ENCODE assay signal across 30 cellular contexts in the genomic region with DNA sequence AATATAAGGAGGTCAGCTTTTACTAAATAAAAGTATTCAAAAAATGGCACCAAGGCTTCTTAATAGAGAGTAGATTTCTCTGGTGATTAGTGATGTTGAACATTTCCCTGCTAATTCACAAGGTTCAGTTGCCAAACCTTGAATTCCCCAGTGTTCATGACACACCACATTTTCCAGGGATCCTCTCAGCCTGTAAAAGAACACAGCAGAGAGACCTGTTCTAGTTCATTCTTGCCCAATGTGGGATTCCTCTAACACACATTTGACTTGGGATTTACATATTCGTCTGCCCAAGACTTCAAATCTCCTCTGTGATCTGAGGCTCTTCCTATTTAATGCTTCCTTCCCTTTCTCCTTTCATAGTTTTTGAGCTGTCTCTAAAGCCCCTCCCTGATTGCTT.
DNase-seq lines count a peak whose midpoint lies in the region; ATAC-seq and TF ChIP-seq lines count a peak whose summit lies in the region.
"Had no signal": no experiment of that assay in that cellular context is flagged by ENCODE, and none has a peak within 500 bp of the region (broad histone marks: within the 10 kb centered on the region; RNA-seq: fewer than 3 reads in every experiment).

No MANE protein-coding gene starts in this region.

- no peak overlapping the region for H3K4ac ChIP-seq in mesenchymal stem cell (ENCODE audit: low read depth in 1 of 2, low read length in 2 of 2)

- H3K4me3 Mint-ChIP-seq in neural progenitor cell, result no peak overlapping the region
- H3K4me3 Mint-ChIP-seq: activated naive CD4-positive, alpha-beta T cell treated with anti-CD3 and anti-CD28 coated beads for 36 hours; CD8-positive, alpha-beta T cell; memory B cell; natural killer cell treated with Interleukin-12 subunit alpha and Interleukin-12 subunit beta and Interleukin-15 and Interleukin-18, amount 100 ng/mL, for 72 hours had no signal

- H3K79me1 ChIP-seq in mesenchymal stem cell (replicated peaks; ENCODE audit: low read length, poor library complexity, severe bottlenecking), result no peaks in the 10 kb centered on the region

- H3K14ac ChIP-seq in mesenchymal stem cell (ENCODE audit: low read length in 2 of 2), result no peak overlapping the region

- TF ChIP-seq CTCF in neural progenitor cell (IDR thresholded peaks at IDR 0.05), result no peak

- in situ Hi-C loops in GM23248 (cut with MboI), result no loop called here

- H3K9me3 Mint-ChIP-seq in neural progenitor cell, result no peaks in the 10 kb centered on the region

- no peak overlapping the region for H2BK5ac ChIP-seq in mesenchymal stem cell (ENCODE audit: low read depth, low read length, poor library complexity, severe bottlenecking)

- H4K8ac ChIP-seq in mesenchymal stem cell (ENCODE audit: low read length), result no peak overlapping the region

- no peak for ATAC-seq in GM21515 (IDR thresholded peaks at IDR 0.05; ENCODE audit: unreplicated experiment)
- ATAC-seq: activated CD4-positive, CD25-positive, alpha-beta regulatory T cell treated with anti-CD3 and anti-CD28 coated beads, Interleukin-2, amount 50 U/mL, for 24 hours; CD8-positive, alpha-beta T cell; gastrocnemius medialis; natural killer cell treated with Interleukin-12 subunit alpha and Interleukin-12 subunit beta and Interleukin-15 and Interleukin-18, amount 100 ng/mL, for 72 hours; stimulated activated naive CD8-positive, alpha-beta T cell treated with anti-CD3 and anti-CD28 coated beads, Interleukin-15, Interleukin-2, amounts not matched to agents 100 U/mL and 50 U/mL, for 24 hours had no signal

- no peak overlapping the region for H2BK120ac ChIP-seq in mesenchymal stem cell (ENCODE audit: low read depth, low read length)

- H3F3A ChIP-seq in GM23248 (ENCODE audit: insufficient read depth) (0 out of 2 replicates have a peak, but pooled peaks cover 8% of the 10 kb centered on the region), neural progenitor cell (ENCODE audit: low read depth) (no peaks in the 10 kb centered on the region)

- 14 to 17% methylated on average over 1 of the region's 1 CpG for WGBS in GM23248 (ENCODE audit: low coverage in 1 of 2, low lambda C conversion rate in 2 of 2, missing lambda C conversion rate in 2 of 2), 2 experiments
- 81% methylated on average over 1 of the region's 1 CpG for WGBS in mesenchymal stem cell

- H3K27me3 ChIP-seq in GM23248 (replicated peaks; ENCODE audit: insufficient read depth) (no peaks in the 10 kb centered on the region), adipocyte (replicated peaks; ENCODE audit: control insufficient read depth, insufficient read depth, low read length) (no peaks in the 10 kb centered on the region), mesenchymal stem cell (ENCODE audit: control insufficient read depth in 1 of 2, insufficient read depth in 1 of 2, low read length in 2 of 2) (no peaks in the 10 kb centered on the region), neural progenitor cell (no peaks in the 10 kb centered on the region)
- H3K27me3 ChIP-seq: colonic mucosa, gastrocnemius medialis, tibial nerve had no signal

- peaks cover 18% of the 10 kb centered on the region for H3K4me1 Mint-ChIP-seq in neural progenitor cell
- H3K4me1 Mint-ChIP-seq: memory B cell had no signal

- DNase-seq in GM23248, result peak; percentile 60
- DNase-seq in adipocyte (ENCODE audit: low read depth), result peak; percentile 8
- DNase-seq in fibroblast of gingiva (ENCODE audit: low read depth), result peak; percentile 5
- DNase-seq in mesenchymal stem cell, result peak; percentile 51
- DNase-seq in neural progenitor cell (ENCODE audit: low spot score), result no peak
- no peak for DNase-seq in middle frontal gyrus (ENCODE audit: extremely low spot score, low spot score)
- DNase-seq in midbrain (lab: John Stamatoyannopoulos, UW), result no peak
- DNase-seq: activated CD8-positive, alpha-beta memory T cell treated with anti-CD3 and anti-CD28 coated beads for 24 hours; activated naive CD4-positive, alpha-beta T cell treated with anti-CD3 and anti-CD28 coated beads for 36 hours; activated T-cell treated with anti-CD3 and anti-CD28 coated beads, Interleukin-2, amount 50 U/mL, for 48 hours; aorta; CD8-positive, alpha-beta T cell; colonic mucosa; DMS53; gastrocnemius medialis; HCEC 1CT; Karpas-422; NCI-H1417; NCI-H524 treated with DMSO at 0.1 percent for 48 hours; SK-N-SH; small intestine; stimulated activated CD4-positive, alpha-beta T cell treated with anti-CD3 and anti-CD28 coated beads, Interleukin-2, amount 100 ng/mL, for 48 hours; stimulated activated naive CD8-positive, alpha-beta T cell treated with anti-CD3 and anti-CD28 coated beads, Interleukin-15, Interleukin-2, amounts not matched to agents 100 U/mL and 50 U/mL, for 24 hours; T-helper 9 cell had no signal

- H3K27ac Mint-ChIP-seq in neural progenitor cell, result no peak overlapping the region
- H3K27ac Mint-ChIP-seq: activated naive CD4-positive, alpha-beta T cell treated with anti-CD3 and anti-CD28 coated beads for 36 hours; CD8-positive, alpha-beta T cell; memory B cell; natural killer cell treated with Interleukin-12 subunit alpha and Interleukin-12 subunit beta and Interleukin-15 and Interleukin-18, amount 100 ng/mL, for 72 hours had no signal

- H4K91ac ChIP-seq in mesenchymal stem cell (ENCODE audit: low read length), result no peak overlapping the region

- no peaks in the 10 kb centered on the region for H3K9me2 ChIP-seq in GM23248 (ENCODE audit: insufficient read depth)
- H3K9me2 ChIP-seq: SK-N-SH had no signal

- H3K27me3 Mint-ChIP-seq in neural progenitor cell (ENCODE audit: insufficient read depth, low read depth), result no peaks in the 10 kb centered on the region
- H3K27me3 Mint-ChIP-seq: memory B cell; natural killer cell treated with Interleukin-12 subunit alpha and Interleukin-12 subunit beta and Interleukin-15 and Interleukin-18, amount 100 ng/mL, for 72 hours had no signal

- no peak overlapping the region for H3K9ac ChIP-seq in GM23248
- no peak overlapping the region for H3K9ac ChIP-seq in adipocyte (ENCODE audit: low read length)
- no peak overlapping the region for H3K9ac ChIP-seq in mesenchymal stem cell (ENCODE audit: low read length)
- H3K9ac ChIP-seq in neural progenitor cell, result no peak overlapping the region
- H3K9ac ChIP-seq: SK-N-SH had no signal

- H2AFZ ChIP-seq in GM23248, result no peak overlapping the region; the same call in 1 of the 2 replicates
- no peak overlapping the region for H2AFZ ChIP-seq in mesenchymal stem cell (ENCODE audit: low read depth, low read length)
- H2AFZ ChIP-seq in neural progenitor cell (replicated peaks), result no peak overlapping the region

- H3K18ac ChIP-seq in mesenchymal stem cell (ENCODE audit: low read depth in 1 of 2, low read length in 2 of 2), result no peak overlapping the region

- H3K4me3 ChIP-seq in GM23248, result no peak overlapping the region
- no peak overlapping the region for H3K4me3 ChIP-seq in adipocyte (ENCODE audit: low read length)
- H3K4me3 ChIP-seq in mesenchymal stem cell (ENCODE audit: insufficient read depth in 1 of 2, low read depth in 1 of 2, low read length in 2 of 2), result no peak overlapping the region
- H3K4me3 ChIP-seq in neural progenitor cell, result no peak overlapping the region
- H3K4me3 ChIP-seq: colonic mucosa, gastrocnemius medialis, tibial nerve had no signal

- no peaks in the 10 kb centered on the region for H4K20me1 ChIP-seq in GM23248 (ENCODE audit: insufficient read depth)
- H4K20me1 ChIP-seq in neural progenitor cell (ENCODE audit: low read depth), result no peaks in the 10 kb centered on the region

- H3K23ac ChIP-seq in mesenchymal stem cell (ENCODE audit: low read length in 2 of 2), result no peak overlapping the region

- no peak overlapping the region for H2BK12ac ChIP-seq in mesenchymal stem cell (ENCODE audit: low read length in 2 of 2)

- H3K9me3 ChIP-seq in GM23248 (ENCODE audit: low read depth) (no peaks in the 10 kb centered on the region), adipocyte (ENCODE audit: control insufficient read depth, low read length) (no peaks in the 10 kb centered on the region), mesenchymal stem cell (ENCODE audit: control insufficient read depth, low read length) (no peaks in the 10 kb centered on the region), neural progenitor cell (ENCODE audit: low read depth) (no peaks in the 10 kb centered on the region)
- H3K9me3 ChIP-seq: colonic mucosa, gastrocnemius medialis, SK-N-SH, tibial nerve had no signal

- H3K27ac ChIP-seq in GM23248, result no peak overlapping the region
- H3K27ac ChIP-seq in mesenchymal stem cell (ENCODE audit: low read length, poor library complexity, severe bottlenecking), result no peak overlapping the region
- no peak overlapping the region for H3K27ac ChIP-seq in neural progenitor cell
- H3K27ac ChIP-seq: colonic mucosa, gastrocnemius medialis, RWPE1, tibial nerve had no signal

- peaks cover 11% of the 10 kb centered on the region for H3K4me1 ChIP-seq in GM23248 (ENCODE audit: insufficient read depth)
- peaks cover 14% of the 10 kb centered on the region for H3K4me1 ChIP-seq in adipocyte (ENCODE audit: control insufficient read depth, insufficient read depth, low read length)
- H3K4me1 ChIP-seq in mesenchymal stem cell (ENCODE audit: control insufficient read depth, insufficient read depth, low read depth, low read length), result peaks cover 2% of the 10 kb centered on the region
- H3K4me1 ChIP-seq in neural progenitor cell, result peaks cover 21% of the 10 kb centered on the region
- H3K4me1 ChIP-seq: colonic mucosa, gastrocnemius medialis had no signal

- H3K79me2 ChIP-seq in GM23248 (ENCODE audit: insufficient read depth), result no peaks in the 10 kb centered on the region
- H3K79me2 ChIP-seq in neural progenitor cell (ENCODE audit: low read depth), result no peaks in the 10 kb centered on the region

- H3K36me3 ChIP-seq in GM23248 (ENCODE audit: low read depth) (no peaks in the 10 kb centered on the region), adipocyte (ENCODE audit: control insufficient read depth, insufficient read depth, low read length, severe bottlenecking) (no peaks in the 10 kb centered on the region), mesenchymal stem cell (ENCODE audit: control insufficient read depth in 1 of 2, insufficient read depth in 2 of 2, low read depth in 1 of 2, low read length in 2 of 2) (no peaks in the 10 kb centered on the region), neural progenitor cell (no peaks in the 10 kb centered on the region)
- H3K36me3 ChIP-seq: colonic mucosa, gastrocnemius medialis, tibial nerve had no signal

- no peak overlapping the region for H3K4me2 ChIP-seq in GM23248 (ENCODE audit: unreplicated experiment)
- no peak overlapping the region for H3K4me2 ChIP-seq in mesenchymal stem cell (ENCODE audit: low read length, poor library complexity, severe bottlenecking)
- no peak overlapping the region for H3K4me2 ChIP-seq in neural progenitor cell
- H3K4me2 ChIP-seq: SK-N-SH had no signal

- H3K36me3 Mint-ChIP-seq in neural progenitor cell, result no peaks in the 10 kb centered on the region
- H3K36me3 Mint-ChIP-seq: CD8-positive, alpha-beta T cell; memory B cell had no signal

- no peak overlapping the region for H2BK15ac ChIP-seq in mesenchymal stem cell (ENCODE audit: low read depth, poor library complexity, severe bottlenecking)

- H2AK5ac ChIP-seq in mesenchymal stem cell (ENCODE audit: low read length, severe bottlenecking), result no peak overlapping the region

Comparison
In these comparisons a context has a peak if more than half of its experiments do, and no peak if none do; other contexts are left out.
1. DNase-seq: peak in GM23248 (single experiment), adipocyte (single experiment), fibroblast of gingiva (single experiment) and mesenchymal stem cell (single experiment); none in neural progenitor cell (single experiment), middle frontal gyrus (single experiment) and midbrain (single experiment).